Comparison of ENCODE assay signal across 1 cellular context in the genomic region with DNA sequence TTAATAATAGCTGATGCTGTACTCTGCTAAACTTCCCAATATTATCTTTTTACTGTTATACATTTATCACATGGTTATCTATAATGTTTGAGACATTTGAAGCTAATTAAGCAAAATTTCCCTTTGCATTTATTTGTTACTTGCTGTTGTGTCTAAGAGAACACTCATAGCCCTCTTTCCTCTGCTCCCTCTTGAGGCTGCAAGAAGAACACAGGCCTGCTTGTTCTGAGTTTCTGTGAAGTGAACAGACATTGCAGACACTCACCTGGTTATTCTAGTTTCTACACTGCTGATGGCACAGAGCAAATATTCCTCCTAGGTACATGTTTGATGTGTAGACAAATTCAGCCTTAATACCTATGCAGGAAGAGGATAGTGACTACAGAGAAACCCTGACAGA.
TF ChIP-seq lines count a peak whose summit lies in the region.

No MANE protein-coding gene starts in this region.

TF ChIP-seq in WTC11, 78 proteins besides CTCF, POLR2A, EP300 and RAD21 (continued from another document):
- TF ChIP-seq, protein P1, sequence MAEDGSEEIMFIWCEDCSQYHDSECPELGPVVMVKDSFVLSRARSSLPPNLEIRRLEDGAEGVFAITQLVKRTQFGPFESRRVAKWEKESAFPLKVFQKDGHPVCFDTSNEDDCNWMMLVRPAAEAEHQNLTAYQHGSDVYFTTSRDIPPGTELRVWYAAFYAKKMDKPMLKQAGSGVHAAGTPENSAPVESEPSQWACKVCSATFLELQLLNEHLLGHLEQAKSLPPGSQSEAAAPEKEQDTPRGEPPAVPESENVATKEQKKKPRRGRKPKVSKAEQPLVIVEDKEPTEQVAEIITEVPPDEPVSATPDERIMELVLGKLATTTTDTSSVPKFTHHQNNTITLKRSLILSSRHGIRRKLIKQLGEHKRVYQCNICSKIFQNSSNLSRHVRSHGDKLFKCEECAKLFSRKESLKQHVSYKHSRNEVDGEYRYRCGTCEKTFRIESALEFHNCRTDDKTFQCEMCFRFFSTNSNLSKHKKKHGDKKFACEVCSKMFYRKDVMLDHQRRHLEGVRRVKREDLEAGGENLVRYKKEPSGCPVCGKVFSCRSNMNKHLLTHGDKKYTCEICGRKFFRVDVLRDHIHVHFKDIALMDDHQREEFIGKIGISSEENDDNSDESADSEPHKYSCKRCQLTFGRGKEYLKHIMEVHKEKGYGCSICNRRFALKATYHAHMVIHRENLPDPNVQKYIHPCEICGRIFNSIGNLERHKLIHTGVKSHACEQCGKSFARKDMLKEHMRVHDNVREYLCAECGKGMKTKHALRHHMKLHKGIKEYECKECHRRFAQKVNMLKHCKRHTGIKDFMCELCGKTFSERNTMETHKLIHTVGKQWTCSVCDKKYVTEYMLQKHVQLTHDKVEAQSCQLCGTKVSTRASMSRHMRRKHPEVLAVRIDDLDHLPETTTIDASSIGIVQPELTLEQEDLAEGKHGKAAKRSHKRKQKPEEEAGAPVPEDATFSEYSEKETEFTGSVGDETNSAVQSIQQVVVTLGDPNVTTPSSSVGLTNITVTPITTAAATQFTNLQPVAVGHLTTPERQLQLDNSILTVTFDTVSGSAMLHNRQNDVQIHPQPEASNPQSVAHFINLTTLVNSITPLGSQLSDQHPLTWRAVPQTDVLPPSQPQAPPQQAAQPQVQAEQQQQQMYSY (CRISPR knock-in tag; IDR thresholded peaks at IDR 0.05): no peak
- TF ChIP-seq, protein P2, sequence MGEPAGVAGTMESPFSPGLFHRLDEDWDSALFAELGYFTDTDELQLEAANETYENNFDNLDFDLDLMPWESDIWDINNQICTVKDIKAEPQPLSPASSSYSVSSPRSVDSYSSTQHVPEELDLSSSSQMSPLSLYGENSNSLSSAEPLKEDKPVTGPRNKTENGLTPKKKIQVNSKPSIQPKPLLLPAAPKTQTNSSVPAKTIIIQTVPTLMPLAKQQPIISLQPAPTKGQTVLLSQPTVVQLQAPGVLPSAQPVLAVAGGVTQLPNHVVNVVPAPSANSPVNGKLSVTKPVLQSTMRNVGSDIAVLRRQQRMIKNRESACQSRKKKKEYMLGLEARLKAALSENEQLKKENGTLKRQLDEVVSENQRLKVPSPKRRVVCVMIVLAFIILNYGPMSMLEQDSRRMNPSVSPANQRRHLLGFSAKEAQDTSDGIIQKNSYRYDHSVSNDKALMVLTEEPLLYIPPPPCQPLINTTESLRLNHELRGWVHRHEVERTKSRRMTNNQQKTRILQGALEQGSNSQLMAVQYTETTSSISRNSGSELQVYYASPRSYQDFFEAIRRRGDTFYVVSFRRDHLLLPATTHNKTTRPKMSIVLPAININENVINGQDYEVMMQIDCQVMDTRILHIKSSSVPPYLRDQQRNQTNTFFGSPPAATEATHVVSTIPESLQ (CRISPR knock-in tag; IDR thresholded peaks at IDR 0.05): no peak
- TF ChIP-seq, protein P3, sequence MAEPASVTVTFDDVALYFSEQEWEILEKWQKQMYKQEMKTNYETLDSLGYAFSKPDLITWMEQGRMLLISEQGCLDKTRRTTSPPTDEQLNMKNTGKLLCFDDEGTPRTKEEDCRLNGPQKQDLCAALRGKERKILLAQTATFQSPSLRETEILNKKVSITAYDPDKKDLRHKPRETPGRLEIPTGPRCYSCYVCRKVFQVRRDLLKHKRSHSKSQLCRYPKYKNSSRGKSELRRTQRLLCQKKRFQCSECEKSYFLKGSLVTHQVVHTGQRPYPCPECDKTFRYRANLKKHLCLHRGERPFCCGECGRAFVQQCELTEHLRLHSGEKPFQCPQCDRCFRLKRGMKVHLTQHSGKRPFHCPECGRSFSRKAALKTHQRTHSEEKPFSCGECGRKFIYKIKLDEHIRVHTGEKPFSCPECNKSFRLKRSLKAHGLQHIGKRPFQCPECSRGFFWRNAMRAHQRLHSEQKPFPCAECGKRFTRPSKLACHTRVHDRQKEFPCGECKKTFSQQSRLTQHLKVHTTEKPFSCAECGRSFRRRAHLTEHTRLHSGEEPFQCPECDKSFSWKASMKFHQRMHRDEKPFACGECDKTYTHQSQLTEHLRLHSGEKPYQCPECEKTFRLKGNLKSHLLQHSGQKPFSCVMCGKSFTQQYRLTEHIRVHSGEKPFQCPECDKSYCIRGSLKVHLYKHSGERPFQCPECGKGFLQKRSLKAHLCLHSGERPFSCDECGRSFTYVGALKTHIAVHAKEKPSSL (CRISPR knock-in tag; conservative IDR thresholded peaks at IDR 0.05): no peak
